Comparison of ENCODE assay signal across 7 cellular contexts in the genomic region with DNA sequence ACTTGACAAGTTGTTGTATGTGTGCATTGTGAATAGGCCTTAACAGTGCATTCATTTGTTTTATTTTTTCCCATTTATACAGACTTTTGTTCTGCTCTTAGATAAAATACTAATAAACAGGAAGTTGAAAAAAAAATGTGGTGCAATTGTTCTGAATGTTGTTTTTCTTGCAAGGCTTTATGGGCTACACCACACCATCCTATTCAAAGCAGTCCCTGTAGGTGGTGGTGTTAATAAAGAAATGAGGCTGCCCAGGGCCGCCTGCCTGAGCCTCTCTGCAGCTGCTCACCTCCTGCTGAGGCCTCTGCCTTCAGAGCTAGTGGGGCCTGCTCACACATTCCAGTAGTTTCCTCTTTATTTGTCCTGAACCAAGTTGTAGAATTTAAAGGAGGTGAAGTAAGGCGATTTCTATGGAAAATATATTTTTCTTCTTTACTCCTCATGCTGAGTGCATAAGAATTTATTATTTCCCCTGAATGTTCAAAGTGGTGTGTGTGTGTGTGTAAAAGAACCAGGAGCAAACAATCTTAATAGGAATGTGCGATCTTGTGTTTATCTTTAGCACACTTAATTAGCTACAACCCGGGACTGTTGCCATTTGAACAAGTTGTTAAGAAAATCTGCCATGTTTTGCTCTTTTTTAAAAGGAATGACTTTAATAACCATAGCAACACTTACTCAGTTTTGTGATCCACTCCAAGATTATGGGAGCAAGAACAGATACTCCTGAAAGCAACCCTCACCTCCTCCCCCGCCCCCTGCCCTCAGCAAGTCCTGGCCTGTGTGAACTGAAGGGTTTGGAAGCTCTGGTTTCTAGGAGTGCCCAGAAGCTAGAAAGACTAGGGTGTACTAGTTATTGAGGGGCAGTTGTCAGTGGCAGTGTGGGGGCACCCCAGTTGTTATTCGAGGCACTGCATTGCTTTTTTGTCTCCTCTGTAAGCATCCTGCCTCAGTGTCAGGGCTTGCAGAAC.
DNase-seq lines count a peak whose midpoint lies in the region; ATAC-seq, FAIRE-seq and TF ChIP-seq lines count a peak whose summit lies in the region.
"Not testable (repeated sequence)": the region's sequence is repeated elsewhere in the genome, so short reads cannot be mapped to it uniquely, and the experiment has no call there.

No MANE protein-coding gene starts in this region.

- H3K9me2 ChIP-seq in OCI-LY1 (ENCODE audit: low read depth, low read length), result not testable (repeated sequence)

- H3K36me3 ChIP-seq in OCI-LY1 (ENCODE audit: insufficient read depth, low read length); astrocyte (ENCODE audit: insufficient read depth, low read length): not testable (repeated sequence)

- not testable (repeated sequence) for H3K4me3 ChIP-seq in OCI-LY1 (ENCODE audit: low read depth, low read length, poor library complexity, severe bottlenecking); astrocyte (ENCODE audit: insufficient read depth, low read depth, low read length)

- H2AFZ ChIP-seq in OCI-LY1 (ENCODE audit: low read length); astrocyte (ENCODE audit: low read depth, low read length): not testable (repeated sequence)

- H3F3A ChIP-seq in OCI-LY1 (ENCODE audit: insufficient read depth, low read length), result not testable (repeated sequence)

- peaks cover 20% of the 10 kb centered on the region for H3K4me1 Mint-ChIP-seq in astrocyte (ENCODE audit: low read depth, unreplicated experiment)
- peaks cover 2 to 24% (median 7%) of the 10 kb centered on the region in 4 donors for H3K4me1 Mint-ChIP-seq in naive thymus-derived CD8-positive, alpha-beta T cell

- peaks cover 51% of the 10 kb centered on the region for H3K4me1 ChIP-seq in OCI-LY1 (ENCODE audit: insufficient read depth, low read length, severe bottlenecking)
- not testable (repeated sequence) for H3K4me1 ChIP-seq in astrocyte (ENCODE audit: insufficient read depth, low read length)

- H3K9me3 Mint-ChIP-seq in astrocyte (ENCODE audit: unreplicated experiment); naive thymus-derived CD8-positive, alpha-beta T cell: not testable (repeated sequence)

- not testable (repeated sequence) for H3K9ac ChIP-seq in OCI-LY1 (ENCODE audit: low read length); astrocyte (ENCODE audit: low read length)

- H3K4me3 Mint-ChIP-seq in astrocyte (ENCODE audit: unreplicated experiment); naive thymus-derived CD8-positive, alpha-beta T cell: not testable (repeated sequence)

- in situ Hi-C loops in GM13977 (cut with MboI; ENCODE audit: low pct_unique_long_range_greater_than_20kb, low sequenced_read_pairs, unreplicated experiment), result not testable (repeated sequence)

- H3K27ac Mint-ChIP-seq in astrocyte (ENCODE audit: unreplicated experiment); naive thymus-derived CD8-positive, alpha-beta T cell: not testable (repeated sequence)

- DNase-seq in GM13977 (ENCODE audit: low spot score), result not testable (repeated sequence)
- DNase-seq in astrocyte (ENCODE audit: low read depth) (peak; percentile 46), foreskin melanocyte (peak; percentile 30)
- DNase-seq in naive thymus-derived CD8-positive, alpha-beta T cell, result peak in 7 of 10 donors; percentile 7 to 71 (median 40)

- H3K36me3 Mint-ChIP-seq in astrocyte (ENCODE audit: low read depth, unreplicated experiment); naive thymus-derived CD8-positive, alpha-beta T cell: not testable (repeated sequence)

- ATAC-seq in GM21526 (IDR thresholded peaks at IDR 0.05; ENCODE audit: low FRiP score, unreplicated experiment) (peak; percentile 81), HG03103 (IDR thresholded peaks at IDR 0.05; ENCODE audit: low read depth, unreplicated experiment) (peak; percentile 91)
- peak; percentile 95 to 97 for ATAC-seq in naive thymus-derived CD8-positive, alpha-beta T cell

- not testable (repeated sequence) for H3K27me3 ChIP-seq in OCI-LY1 (ENCODE audit: insufficient read depth, low read length); astrocyte (ENCODE audit: insufficient read depth, low read length)

- H3K79me2 ChIP-seq in OCI-LY1 (ENCODE audit: insufficient read depth, low read length), result not testable (repeated sequence)
- peaks cover 59% of the 10 kb centered on the region for H3K79me2 ChIP-seq in astrocyte (ENCODE audit: insufficient read depth, low read length)

- not testable (repeated sequence) for H3K4me2 ChIP-seq in OCI-LY1 (ENCODE audit: low read length); astrocyte (ENCODE audit: low read length)

- peak overlapping the region; percentile 81 for H3K27ac ChIP-seq in OCI-LY1 (ENCODE audit: low read depth, low read length, poor library complexity, severe bottlenecking)
- not testable (repeated sequence) for H3K27ac ChIP-seq in astrocyte (ENCODE audit: low read depth, low read length)

- POLR2A ChIA-PET in naive thymus-derived CD8-positive, alpha-beta T cell (lab: Charles Lee), result not testable (repeated sequence)

- not testable (repeated sequence) for H3K9me3 ChIP-seq in OCI-LY1 (ENCODE audit: low read length); astrocyte (ENCODE audit: insufficient read depth, low read depth, low read length)

- H4K20me1 ChIP-seq in OCI-LY1 (ENCODE audit: insufficient read depth, low read length), result not testable (repeated sequence)
- peaks cover 21% of the 10 kb centered on the region for H4K20me1 ChIP-seq in astrocyte (ENCODE audit: insufficient read depth, low read length)

- peak; percentile 52 for FAIRE-seq in astrocyte (lab: Jason Lieb, UNC)

- not testable (repeated sequence) for H3K27me3 Mint-ChIP-seq in astrocyte (ENCODE audit: low read depth, unreplicated experiment); naive thymus-derived CD8-positive, alpha-beta T cell

- TF ChIP-seq CTCF in GM13977 (IDR thresholded peaks at IDR 0.05; ENCODE audit: extremely low read depth, insufficient read depth, missing control alignments), result peak; percentile 30
- not testable (repeated sequence) for TF ChIP-seq CTCF in OCI-LY1 (IDR thresholded peaks at IDR 0.05; ENCODE audit: low read length); astrocyte (IDR thresholded peaks at IDR 0.05; ENCODE audit: insufficient read depth, low read depth, low read length)
